14 cellular contexts compared by ENCODE assay signal in the genomic region with DNA sequence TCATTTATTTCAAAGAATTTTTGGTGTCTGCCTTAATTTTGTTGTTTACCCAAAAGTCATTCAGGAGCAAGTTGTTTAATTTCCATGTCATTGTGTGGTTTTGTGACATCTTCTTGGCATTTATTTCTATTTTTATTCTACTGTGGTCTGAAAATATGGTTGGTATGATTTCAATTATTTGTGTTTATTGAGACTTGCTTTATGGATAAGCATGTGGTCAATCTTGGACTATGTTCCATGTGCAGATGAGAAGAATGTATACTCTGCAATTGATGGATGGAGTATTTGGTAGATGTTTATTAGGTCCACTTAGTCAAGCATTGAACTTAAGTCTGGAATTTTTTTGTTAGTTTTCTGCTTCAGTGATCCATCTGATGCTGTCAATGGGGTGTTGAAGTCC.
DNase-seq lines count a peak whose midpoint lies in the region; ATAC-seq and TF ChIP-seq lines count a peak whose summit lies in the region.
"Had no signal": no experiment of that assay in that cellular context is flagged by ENCODE, and none has a peak within 500 bp of the region (broad histone marks: within the 10 kb centered on the region; RNA-seq: fewer than 3 reads in every experiment).

No MANE protein-coding gene starts in this region.

- H3K4me1 Mint-ChIP-seq in activated naive CD8-positive, alpha-beta T cell treated with anti-CD3 and anti-CD28 coated beads for 36 hours = no peaks in the 10 kb centered on the region
- no peaks in the 10 kb centered on the region for H3K4me1 Mint-ChIP-seq in mesothelial cell of epicardium
- H3K4me1 Mint-ChIP-seq: B cell; CD4-positive, alpha-beta memory T cell; GM23338 had no signal

- peaks cover 5% of the 10 kb centered on the region for H3K36me3 Mint-ChIP-seq in activated naive CD8-positive, alpha-beta T cell treated with anti-CD3 and anti-CD28 coated beads for 36 hours
- peaks cover 4% of the 10 kb centered on the region for H3K36me3 Mint-ChIP-seq in mesothelial cell of epicardium

- H3K27ac Mint-ChIP-seq in activated naive CD8-positive, alpha-beta T cell treated with anti-CD3 and anti-CD28 coated beads for 36 hours = no peak overlapping the region
- H3K27ac Mint-ChIP-seq in mesothelial cell of epicardium = no peak overlapping the region
- H3K27ac Mint-ChIP-seq: B cell; CD4-positive, alpha-beta memory T cell; GM23338 had no signal

- DNase-seq in AG09319 (ENCODE audit: extremely low read depth, low read depth) (peak; percentile 67), GM03348 (ENCODE audit: low spot score) (peak; percentile 2), fibroblast of peridontal ligament (ENCODE audit: extremely low read depth) (peak; percentile 80), mesothelial cell of epicardium (ENCODE audit: low spot score in 2 of 2, unreplicated experiment in 2 of 2) (no peak)
- no peak for DNase-seq in activated naive CD8-positive, alpha-beta T cell treated with anti-CD3 and anti-CD28 coated beads for 36 hours
- DNase-seq: CD4-positive, alpha-beta memory T cell; DMS79; GDM1; H7 had no signal

- ATAC-seq in HG03196 (IDR thresholded peaks at IDR 0.05; ENCODE audit: unreplicated experiment) (no peak), GM19395 (IDR thresholded peaks at IDR 0.05; ENCODE audit: unreplicated experiment) (no peak)
- ATAC-seq: GM23338, HepG2 had no signal

- H3K27me3 Mint-ChIP-seq in activated naive CD8-positive, alpha-beta T cell treated with anti-CD3 and anti-CD28 coated beads for 36 hours = peaks cover 25% of the 10 kb centered on the region
- peaks cover 2% of the 10 kb centered on the region for H3K27me3 Mint-ChIP-seq in mesothelial cell of epicardium (ENCODE audit: low read depth)

- H3K9me3 Mint-ChIP-seq in activated naive CD8-positive, alpha-beta T cell treated with anti-CD3 and anti-CD28 coated beads for 36 hours = peaks cover 15% of the 10 kb centered on the region
- H3K9me3 Mint-ChIP-seq in mesothelial cell of epicardium = peaks cover 53% of the 10 kb centered on the region

- H3K4me3 Mint-ChIP-seq in activated naive CD8-positive, alpha-beta T cell treated with anti-CD3 and anti-CD28 coated beads for 36 hours = no peak overlapping the region
- H3K4me3 Mint-ChIP-seq in mesothelial cell of epicardium = no peak overlapping the region
- H3K4me3 Mint-ChIP-seq: B cell; CD4-positive, alpha-beta memory T cell; GM23338 had no signal

- no peak for TF ChIP-seq CTCF in AG09319 (IDR thresholded peaks at IDR 0.05; ENCODE audit: low read depth, low read length)
- TF ChIP-seq CTCF in mesothelial cell of epicardium (IDR thresholded peaks at IDR 0.05; ENCODE audit: unreplicated experiment) = no peak

Comparison
In these comparisons a context has a peak if more than half of its experiments do, and no peak if none do; other contexts are left out.
1. DNase-seq: peak in AG09319 (single experiment), GM03348 (single experiment) and fibroblast of peridontal ligament (single experiment); none in activated naive CD8-positive, alpha-beta T cell treated with anti-CD3 and anti-CD28 coated beads for 36 hours (single experiment) and mesothelial cell of epicardium (0 of 2).